Comparison of ENCODE assay signal across 8 cellular contexts in the genomic region with DNA sequence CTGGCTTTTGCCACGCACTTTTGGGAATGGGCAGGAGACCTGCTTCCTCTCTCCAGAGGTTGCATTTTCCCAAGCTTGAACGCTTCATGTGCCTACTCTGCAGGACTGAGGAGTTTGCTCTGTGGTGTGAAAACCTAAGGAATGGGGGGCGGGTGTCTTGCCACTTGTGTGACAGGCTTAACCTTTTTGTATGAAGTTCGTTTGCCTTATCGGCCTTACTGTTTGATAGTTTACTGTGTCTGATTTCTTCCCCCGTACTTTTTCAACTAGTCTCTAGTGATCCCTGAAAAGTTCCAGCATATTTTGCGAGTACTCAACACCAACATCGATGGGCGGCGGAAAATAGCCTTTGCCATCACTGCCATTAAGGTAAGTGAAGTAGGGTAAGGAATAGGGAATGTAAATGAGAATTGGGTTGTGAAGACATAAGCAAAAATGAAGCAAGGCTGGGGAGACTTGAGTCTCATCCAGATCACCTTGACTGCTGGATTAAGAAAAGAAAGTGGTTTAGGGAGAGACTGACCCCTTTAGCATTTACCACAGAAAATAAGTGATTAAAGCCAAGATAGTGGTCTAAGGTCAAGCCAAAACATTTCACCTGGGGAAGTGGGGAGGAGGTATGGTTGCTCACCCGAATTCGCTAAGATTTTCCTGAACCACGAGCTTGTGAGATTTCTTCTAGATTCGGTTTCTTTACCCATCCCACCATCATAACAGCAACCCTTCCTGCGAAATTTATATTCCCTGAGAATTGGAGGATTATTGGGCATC. TPM values are rescaled to one million over a fixed set of nuclear protein-coding genes. Genes with fewer than 3 reads are reported as not detected.
DNase-seq lines count a peak whose midpoint lies in the region; ATAC-seq and TF ChIP-seq lines count a peak whose summit lies in the region.

No MANE protein-coding gene starts in this region.

- TF ChIP-seq CTCF in right atrium auricular region (IDR thresholded peaks at IDR 0.05) (no peak), cardiac fibroblast (IDR thresholded peaks at IDR 0.05; ENCODE audit: low read depth, low read length) (no peak), mucosa of descending colon (IDR thresholded peaks at IDR 0.05) (no peak), GM10248 (IDR thresholded peaks at IDR 0.05; ENCODE audit: control extremely low read depth, extremely low read depth, low read depth, missing control alignments) (no peak)

- intact Hi-C loops in Right ventricle myocardium inferior (cut with DNase I) = loop anchor here (2.0 kb wide), 1 partner anchor 44 kb away; a partner anchor contains a TSS
- intact Hi-C loops in mucosa of descending colon (cut with DNase I, micrococcal nuclease) = no loop called here

- H3K4me1 ChIP-seq in right atrium auricular region (peaks cover 0 to 50% of the 10 kb centered on the region in 2 donors), mucosa of descending colon (ENCODE audit: low read depth) (peaks cover 50% of the 10 kb centered on the region)

- ATAC-seq in Right ventricle myocardium inferior (no peak), mucosa of descending colon (no peak), HG03139 (IDR thresholded peaks at IDR 0.05; ENCODE audit: unreplicated experiment) (no peak)

- peak overlapping the region; percentile 86 to 87 for H3K27ac ChIP-seq in right atrium auricular region

- H3K36me3 ChIP-seq in right atrium auricular region = peaks cover 50% of the 10 kb centered on the region
- no peaks in the 10 kb centered on the region for H3K36me3 ChIP-seq in mucosa of descending colon (ENCODE audit: low read depth)

- DNase-seq in right atrium auricular region (ENCODE audit: low spot score) (no peak), Right ventricle myocardium inferior (ENCODE audit: missing footprints) (no peak), cardiac fibroblast (ENCODE audit: low read depth in 2 of 2) (no peak), mucosa of descending colon (no peak), SHP77 treated with DMSO at 0.1 percent for 48 hours (lab: John Stamatoyannopoulos, UW) (no peak), GM10248 (ENCODE audit: extremely low spot score) (no peak), A172 (ENCODE audit: low spot score) (no peak)

- CTCF ChIA-PET in GM10248 (lab: Yijun Ruan, JAX) = interaction anchor here (2.3 to 11.2 kb wide), 3 partner anchors 12 to 27 kb away, joined by 8 to 81 read pairs (median 8); a partner anchor contains a TSS

- no peaks in the 10 kb centered on the region for H3K27me3 ChIP-seq in right atrium auricular region

- H3K9me3 ChIP-seq in right atrium auricular region = no peaks in the 10 kb centered on the region
- no peaks in the 10 kb centered on the region for H3K9me3 ChIP-seq in mucosa of descending colon

- POLR2A ChIA-PET in GM10248 (lab: Yijun Ruan, JAX) = interaction anchor here (1.0 to 2.0 kb wide), 5 partner anchors 17 to 301 kb away, joined by 3 to 13 read pairs (median 5); a partner anchor contains a TSS

- H3K4me3 ChIP-seq in right atrium auricular region (peak overlapping the region; percentile 66 to 74), cardiac fibroblast (replicated peaks in 1 of 2; ENCODE audit: low read depth in 2 of 2, low read length in 2 of 2) (peak overlapping the region; percentile 84 to 95), mucosa of descending colon (peak overlapping the region; percentile 69)

RNA-seq across cellular contexts. Expression of a gene that starts 0.7 kb away (rescaled TPM):
- total RNA-seq in right atrium auricular region (1,000 to 10,000 TPM; 1,188 to 1,719 TPM), Right ventricle myocardium inferior (1,075 TPM), mucosa of descending colon (1,000 to 10,000 TPM; 1,579 to 1,936 (median 1,680) TPM)
- total RNA-seq in A172 (2014; rRNA removed; shearing (Covaris generic)) = 2,019 and 2,446 TPM in 2 replicates

RNA-seq across cellular contexts. Expression of a gene that starts 0.9 kb away (rescaled TPM):
- total RNA-seq in right atrium auricular region (10 to 100 TPM; 19.0 to 31.7 TPM), Right ventricle myocardium inferior (31.4 TPM), mucosa of descending colon (10 to 100 TPM; 58.2 to 82.6 (median 72.7) TPM)
- total RNA-seq in A172 (2014; rRNA removed; shearing (Covaris generic)) = 23.2 and 34.3 TPM in 2 replicates

RNA-seq across cellular contexts. Expression of a gene that starts 4.4 kb away (rescaled TPM):
- total RNA-seq in right atrium auricular region (10 to 100 TPM in 1 of 2 donors, 1 to 10 TPM in 1; 9.4 to 12.1 TPM), Right ventricle myocardium inferior (8.5 TPM), mucosa of descending colon (10 to 100 TPM; 21.6 to 41.7 (median 24.2) TPM)
- 0.07 TPM in 2 replicates for total RNA-seq in A172 (2014; rRNA removed; shearing (Covaris generic))

RNA-seq across cellular contexts. Expression of a gene that starts 16.5 kb away (rescaled TPM):
- total RNA-seq in right atrium auricular region (10 to 100 TPM; 22.5 to 30.9 TPM), Right ventricle myocardium inferior (15.9 TPM), mucosa of descending colon (10 to 100 TPM; 25.5 to 37.9 (median 30.9) TPM)
- 77.9 and 95.4 TPM in 2 replicates for total RNA-seq in A172 (2014; rRNA removed; shearing (Covaris generic))

RNA-seq across cellular contexts. Expression of a gene that starts 16.9 kb away (rescaled TPM):
- total RNA-seq in right atrium auricular region (10 to 100 TPM; 23.4 to 29.5 TPM), Right ventricle myocardium inferior (57.8 TPM), mucosa of descending colon (10 to 100 TPM; 37.9 to 50.1 (median 40.2) TPM)
- 85.3 and 93.7 TPM in 2 replicates for total RNA-seq in A172 (2014; rRNA removed; shearing (Covaris generic))
